8 cellular contexts compared by ENCODE assay signal in genomic region chr18:63365909-63366269, GRCh38. TPM values are rescaled to one million over a fixed set of nuclear protein-coding genes. Genes with fewer than 3 reads are reported as not detected.
A peak's percentile ranks its signal among the peaks of the same experiment; 100 is the strongest.
DNase-seq lines count a peak whose midpoint lies in the region; ATAC-seq and TF ChIP-seq lines count a peak whose summit lies in the region.

No MANE protein-coding gene starts in this region.

- TF ChIP-seq CTCF in GM06990 (IDR thresholded peaks at IDR 0.05; ENCODE audit: insufficient read depth, low read length, poor library complexity, severe bottlenecking): no peak
- no peak for TF ChIP-seq CTCF in ascending aorta (IDR thresholded peaks at IDR 0.05)
- no peak for TF ChIP-seq CTCF in left lung (IDR thresholded peaks at IDR 0.05)

- DNase-seq in GM06990 (ENCODE audit: extremely low read depth, insufficient read length): no peak
- DNase-seq in ascending aorta (ENCODE audit: low spot score in 2 of 2): no peak
- DNase-seq in left lung: no peak
- no peak for DNase-seq in SKM-1 treated with dmso at 0.1 percent for 144 hours (lab: John Stamatoyannopoulos, UW; ENCODE audit: unreplicated experiment)

- 8% methylated on average over 14 of the region's 14 CpGs for WGBS in thymus

- H3K27ac ChIP-seq in HUES6 (ENCODE audit: low read depth, low read length): no peak overlapping the region; the same call in 1 of the 2 replicates
- peak overlapping the region; percentile 98 for H3K27ac ChIP-seq in ascending aorta
- H3K27ac ChIP-seq in left lung: peak overlapping the region; percentile 92 to 99
- peak overlapping the region; percentile 93 for H3K27ac ChIP-seq in thymus (ENCODE audit: low read depth)

- H3K36me3 ChIP-seq in GM06990 (ENCODE audit: control insufficient read depth, insufficient read depth, low read length): no peaks in the 10 kb centered on the region; the same call in 1 of the 2 replicates
- peaks cover 13% of the 10 kb centered on the region for H3K36me3 ChIP-seq in HUES6 (ENCODE audit: control insufficient read depth, insufficient read depth, low read length)
- peaks cover 17 to 19% of the 10 kb centered on the region in 2 donors for H3K36me3 ChIP-seq in ascending aorta
- peaks cover 0 to 19% of the 10 kb centered on the region in 2 donors for H3K36me3 ChIP-seq in left lung
- H3K36me3 ChIP-seq in thymus (ENCODE audit: control insufficient read depth, insufficient read depth): peaks cover 7% of the 10 kb centered on the region

- H3K9ac ChIP-seq in HUES6 (ENCODE audit: low read length): peak overlapping the region; percentile 92

- H3K4me3 ChIP-seq in GM06990 (replicated peaks; ENCODE audit: low read depth, low read length) (peak overlapping the region; percentile 74), HUES6 (ENCODE audit: low read depth, low read length) (peak overlapping the region; percentile 72), ascending aorta (peak overlapping the region; percentile 87 to 92), left lung (peak overlapping the region; percentile 69 to 85), thymus (ENCODE audit: low read length) (peak overlapping the region; percentile 70)

- no peak for ATAC-seq in left lung
- ATAC-seq in GM21390 (IDR thresholded peaks at IDR 0.05; ENCODE audit: unreplicated experiment): no peak
- no peak for ATAC-seq in GM21528 (IDR thresholded peaks at IDR 0.05; ENCODE audit: low FRiP score, unreplicated experiment)

- intact Hi-C loops in ascending aorta (cut with DNase I): loop anchor here (2.0 to 5.0 kb wide), 4 partner anchors 45 to 843 kb away; partner anchors contain the start of genes SERPINB8 and ZCCHC2
- intact Hi-C loops in left lung (cut with DNase I): loop anchor here in 1 of 2 donors (10.0 kb wide), 1 partner anchor 59 kb away; the partner anchor contains the start of gene VPS4B

- H3K4me1 ChIP-seq in HUES6 (ENCODE audit: control insufficient read depth, insufficient read depth, low read length): peaks cover 2% of the 10 kb centered on the region; the same call in 1 of the 2 replicates
- H3K4me1 ChIP-seq in ascending aorta: peaks cover 2 to 19% of the 10 kb centered on the region in 2 donors
- H3K4me1 ChIP-seq in left lung: peaks cover 0 to 31% of the 10 kb centered on the region in 2 donors
- H3K4me1 ChIP-seq in thymus (ENCODE audit: control insufficient read depth, insufficient read depth, low read length): peaks cover 11% of the 10 kb centered on the region

- H3K9me3 ChIP-seq in HUES6 (ENCODE audit: control insufficient read depth, insufficient read depth, low read depth, low read length) (peaks cover 14% of the 10 kb centered on the region), ascending aorta (no peaks in the 10 kb centered on the region), left lung (no peaks in the 10 kb centered on the region), thymus (ENCODE audit: control insufficient read depth) (no peaks in the 10 kb centered on the region)

- H3K27me3 ChIP-seq in GM06990 (replicated peaks; ENCODE audit: control insufficient read depth, insufficient read depth, low read length): no peaks in the 10 kb centered on the region
- H3K27me3 ChIP-seq in HUES6 (ENCODE audit: control insufficient read depth, insufficient read depth, low read length): no peaks in the 10 kb centered on the region
- H3K27me3 ChIP-seq in ascending aorta: no peaks in the 10 kb centered on the region
- H3K27me3 ChIP-seq in left lung: no peaks in the 10 kb centered on the region
- H3K27me3 ChIP-seq in thymus (ENCODE audit: control insufficient read depth, insufficient read depth): no peaks in the 10 kb centered on the region

RNA-seq across cellular contexts. Expression of gene KDSR, which starts 1.1 kb away (rescaled TPM):
- 208 TPM for total RNA-seq in ascending aorta
- 10 to 100 TPM; 62.5 to 70.2 TPM for total RNA-seq in left lung
- polyA plus RNA-seq in thymus: 28.0 TPM

RNA-seq across cellular contexts. Expression of gene BCL2, which starts 46.3 kb away (rescaled TPM):
- total RNA-seq in ascending aorta: 20.5 TPM
- total RNA-seq in left lung: 1 to 10 TPM; 6.3 to 8.7 TPM
- 11.7 TPM for polyA plus RNA-seq in thymus

RNA-seq across cellular contexts. Expression of gene VPS4B, which starts 56.4 kb away (rescaled TPM):
- total RNA-seq in ascending aorta: 16.7 TPM
- total RNA-seq in left lung: 10 to 100 TPM; 57.0 to 71.4 TPM
- 25.5 TPM for polyA plus RNA-seq in thymus
